In genomic region chr11:78929906-78930220, GRCh38 we compare ENCODE assay signal across 1 cellular context.
TF ChIP-seq lines count a peak whose summit lies in the region.

No MANE protein-coding gene starts in this region.

TF ChIP-seq in GM23338, 12 proteins besides CTCF, POLR2A, EP300 and RAD21 (continued from another document):
- TF ChIP-seq ZNF462 (CRISPR knock-in tag; IDR thresholded peaks at IDR 0.05): no peak
- TF ChIP-seq NANOG (IDR thresholded peaks at IDR 0.05; ENCODE audit: borderline replicate concordance): no peak
- TF ChIP-seq ETS1 (IDR thresholded peaks at IDR 0.05): no peak
- no peak for TF ChIP-seq EZH2phosphoT487 (IDR thresholded peaks at IDR 0.05; ENCODE audit: unreplicated experiment)
- no peak for TF ChIP-seq REST (IDR thresholded peaks at IDR 0.05; ENCODE audit: unreplicated experiment)
